Comparison of ENCODE assay signal across 12 cellular contexts in the genomic region with DNA sequence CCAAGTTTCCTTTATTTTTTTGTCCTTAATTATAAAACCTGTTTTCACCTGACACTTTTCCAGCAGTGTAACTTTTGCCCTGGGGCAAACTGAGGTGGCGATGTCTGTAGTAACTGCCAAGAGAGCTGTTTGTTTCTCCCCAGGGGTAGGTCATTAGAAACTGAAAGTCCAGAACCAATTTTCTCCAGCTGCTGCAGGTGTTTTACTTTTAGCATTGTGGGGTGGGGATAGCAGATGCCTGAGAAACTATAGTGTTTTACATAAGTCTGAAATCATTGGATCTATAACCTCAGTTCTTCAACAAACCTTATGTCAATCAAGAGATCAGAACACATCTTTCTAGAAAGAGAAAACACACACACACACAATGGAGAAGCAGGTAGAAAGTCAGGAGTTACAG.
DNase-seq lines count a peak whose midpoint lies in the region; ATAC-seq and TF ChIP-seq lines count a peak whose summit lies in the region.
"Had no signal": no experiment of that assay in that cellular context is flagged by ENCODE, and none has a peak within 500 bp of the region (broad histone marks: within the 10 kb centered on the region; RNA-seq: fewer than 3 reads in every experiment).

No MANE protein-coding gene starts in this region.

- H3K4me1 ChIP-seq in gastroesophageal sphincter (peaks cover 0 to 26% (median 3%) of the 10 kb centered on the region in 3 donors), BE2C (no peaks in the 10 kb centered on the region)

- 45 to 92% methylated on average over 1 of the region's 1 CpG for WGBS in gastroesophageal sphincter (ENCODE audit: low coverage in 1 of 2), 2 donors

- ATAC-seq in GM19467 (IDR thresholded peaks at IDR 0.05; ENCODE audit: unreplicated experiment) (peak; percentile 67), HG03108 (IDR thresholded peaks at IDR 0.05; ENCODE audit: unreplicated experiment) (peak; percentile 72), gastroesophageal sphincter (no peak)
- ATAC-seq: SK-N-SH treated with all-trans-retinoic acid at 6 μM for 48 hours had no signal

- POLR2A ChIA-PET in GM10248 (lab: Yijun Ruan, JAX): no interaction called here

- H3K27me3 ChIP-seq in gastroesophageal sphincter (no peaks in the 10 kb centered on the region), BE2C (no peaks in the 10 kb centered on the region)

- TF ChIP-seq EP300 in gastroesophageal sphincter (IDR thresholded peaks at IDR 0.05): no peak

- CTCF ChIA-PET in GM10248 (lab: Yijun Ruan, JAX): no interaction called here

- H3K9me3 ChIP-seq in gastroesophageal sphincter (no peaks in the 10 kb centered on the region), BE2C (no peaks in the 10 kb centered on the region)

- no peak for TF ChIP-seq POLR2A in gastroesophageal sphincter (IDR thresholded peaks at IDR 0.05)

- no peak overlapping the region for H3K4me3 ChIP-seq in gastroesophageal sphincter
- H3K4me3 ChIP-seq in BE2C (ENCODE audit: low read depth, low read length): no peak overlapping the region

- no peaks in the 10 kb centered on the region for H3K36me3 ChIP-seq in gastroesophageal sphincter
- no peaks in the 10 kb centered on the region for H3K36me3 ChIP-seq in BE2C

- TF ChIP-seq CTCF in GM10248 (IDR thresholded peaks at IDR 0.05; ENCODE audit: control extremely low read depth, extremely low read depth, low read depth, missing control alignments) (no peak), gastroesophageal sphincter (IDR thresholded peaks at IDR 0.05) (no peak), BE2C (IDR thresholded peaks at IDR 0.05; ENCODE audit: low read depth, low read length) (no peak)

- H3K27ac ChIP-seq in gastroesophageal sphincter: no peak overlapping the region
- H3K27ac ChIP-seq: epithelial cell of prostate had no signal

- peak; percentile 23 for DNase-seq in GM10248 (ENCODE audit: extremely low spot score)
- peak; percentile 22 for DNase-seq in NCI-H774 (lab: John Stamatoyannopoulos, UW)
- no peak for DNase-seq in BE2C
- no peak for DNase-seq in HPDE6-E6E7 (ENCODE audit: extremely low spot score)
- DNase-seq in globus pallidus (ENCODE audit: low spot score): no peak
- DNase-seq: amniotic stem cell, NCI-H1048 had no signal

Comparison
In these comparisons a context has a peak if more than half of its experiments do, and no peak if none do; other contexts are left out.
1. DNase-seq: peak in GM10248 (single experiment) and NCI-H774 (single experiment); none in BE2C (single experiment), HPDE6-E6E7 (single experiment) and globus pallidus (single experiment).